12 cellular contexts compared by ENCODE assay signal in genomic region chr10:89279449-89279869, GRCh38. TPM values are rescaled to one million over a fixed set of nuclear protein-coding genes. Genes with fewer than 3 reads are reported as not detected.
A peak's percentile ranks its signal among the peaks of the same experiment; 100 is the strongest.
DNase-seq lines count a peak whose midpoint lies in the region; ATAC-seq and TF ChIP-seq lines count a peak whose summit lies in the region.
"Had no signal": no experiment of that assay in that cellular context is flagged by ENCODE, and none has a peak within 500 bp of the region (broad histone marks: within the 10 kb centered on the region; RNA-seq: fewer than 3 reads in every experiment).

No MANE protein-coding gene starts in this region.

- H2AFZ ChIP-seq in HCT116 (ENCODE audit: low read depth, low read length, poor library complexity, severe bottlenecking), result peak overlapping the region; percentile 97
- H2AFZ ChIP-seq in SK-N-SH (ENCODE audit: low read depth), result no peak overlapping the region

- H3K36me3 ChIP-seq in HCT116 (ENCODE audit: control insufficient read depth in 1 of 2, insufficient read depth in 2 of 2, low read length in 2 of 2) (no peaks in the 10 kb centered on the region), SK-N-SH (replicated peaks in 1 of 2; ENCODE audit: control insufficient read depth in 1 of 2, insufficient read depth in 2 of 2, low read length in 1 of 2) (no peaks in the 10 kb centered on the region), skeletal muscle tissue (ENCODE audit: control insufficient read depth in 3 of 3, insufficient read depth in 3 of 3, low read length in 3 of 3) (no peaks in the 10 kb centered on the region)

- peak overlapping the region; percentile 61 for H3K4me2 ChIP-seq in HCT116 (ENCODE audit: low read length)
- H3K4me2 ChIP-seq in SK-N-SH, result peak overlapping the region; percentile 22; the same call in 1 of the 2 replicates

- peaks cover 6% of the 10 kb centered on the region for H3K27me3 Mint-ChIP-seq in activated CD8-positive, alpha-beta T cell treated with anti-CD3 and anti-CD28 coated beads for 36 hours
- H3K27me3 Mint-ChIP-seq in activated T-cell treated with anti-CD3 and anti-CD28 coated beads, Interleukin-2, amount 50 U/mL, for 24 hours, result no peaks in the 10 kb centered on the region
- H3K27me3 Mint-ChIP-seq: type B pancreatic cell had no signal

- H3K9me3 Mint-ChIP-seq in activated CD8-positive, alpha-beta T cell treated with anti-CD3 and anti-CD28 coated beads for 36 hours, result no peaks in the 10 kb centered on the region
- no peaks in the 10 kb centered on the region for H3K9me3 Mint-ChIP-seq in activated T-cell treated with anti-CD3 and anti-CD28 coated beads, Interleukin-2, amount 50 U/mL, for 24 hours
- H3K9me3 Mint-ChIP-seq: type B pancreatic cell had no signal

- H3K79me2 ChIP-seq in HCT116 (ENCODE audit: insufficient read depth, low read length) (no peaks in the 10 kb centered on the region), SK-N-SH (ENCODE audit: insufficient read depth) (no peaks in the 10 kb centered on the region)

- H3K9me3 ChIP-seq in HCT116 (ENCODE audit: control insufficient read depth in 1 of 2, insufficient read depth in 1 of 2, low read depth in 1 of 2, low read length in 2 of 2), result no peaks in the 10 kb centered on the region
- no peaks in the 10 kb centered on the region for H3K9me3 ChIP-seq in SK-N-SH
- no peaks in the 10 kb centered on the region for H3K9me3 ChIP-seq in skeletal muscle tissue (ENCODE audit: control insufficient read depth in 3 of 3, low read length in 3 of 3)

- H3K9ac ChIP-seq in HCT116 (ENCODE audit: low read length) (no peak overlapping the region), SK-N-SH (peak overlapping the region; percentile 20; the same call in 1 of the 2 replicates), skeletal muscle tissue (ENCODE audit: low read depth in 1 of 3, low read length in 3 of 3) (no peak overlapping the region)

- H3K36me3 Mint-ChIP-seq in activated CD8-positive, alpha-beta T cell treated with anti-CD3 and anti-CD28 coated beads for 36 hours (ENCODE audit: low read depth), result no peaks in the 10 kb centered on the region
- H3K36me3 Mint-ChIP-seq in activated T-cell treated with anti-CD3 and anti-CD28 coated beads, Interleukin-2, amount 50 U/mL, for 24 hours (ENCODE audit: low read depth), result no peaks in the 10 kb centered on the region
- H3K36me3 Mint-ChIP-seq: type B pancreatic cell had no signal

- H3K27ac ChIP-seq in HCT116 (ENCODE audit: low read depth, low read length) (peak overlapping the region; percentile 68), SK-N-SH (ENCODE audit: low read depth in 2 of 2, low read length in 1 of 2) (peak overlapping the region; percentile 95 to 97), skeletal muscle tissue (ENCODE audit: low read depth, low read length) (peak overlapping the region; percentile 50)

- 12% methylated on average over 1 of the region's 1 CpG for WGBS in SK-N-SH (ENCODE audit: low lambda C conversion rate)

- POLR2A ChIA-PET in HCT116 (lab: Charles Lee) (no interaction called here), SK-N-SH (lab: Yijun Ruan, JAX) (no interaction called here)
- POLR2A ChIA-PET in activated CD8-positive, alpha-beta T cell treated with anti-CD3 and anti-CD28 coated beads for 36 hours (lab: Charles Lee), result no interaction called here

- no peak overlapping the region for H3K4me3 Mint-ChIP-seq in activated CD8-positive, alpha-beta T cell treated with anti-CD3 and anti-CD28 coated beads for 36 hours
- H3K4me3 Mint-ChIP-seq in activated T-cell treated with anti-CD3 and anti-CD28 coated beads, Interleukin-2, amount 50 U/mL, for 24 hours, result no peak overlapping the region
- H3K4me3 Mint-ChIP-seq: type B pancreatic cell had no signal

- intact Hi-C loops in HCT116 (cut with micrococcal nuclease), result no loop called here
- intact Hi-C loops in activated CD8-positive, alpha-beta T cell treated with anti-CD3 and anti-CD28 coated beads for 36 hours (cut with micrococcal nuclease), result no loop called here

- RAD21 ChIA-PET in HCT116 (lab: Charles Lee; ENCODE audit: low non-redundant PET in 1 of 2, low total read pairs in 2 of 2, uncharacterized antibody in 2 of 2, unreplicated experiment in 2 of 2), result no interaction called here

- peak; percentile 53 to 86 for TF ChIP-seq EP300 in SK-N-SH (IDR thresholded peaks at IDR 0.05; ENCODE audit: borderline replicate concordance in 1 of 2, low read depth in 1 of 2, low read length in 1 of 2)

- ATAC-seq in HCT116, result peak; percentile 16; the same call in 1 of the 2 replicates
- no peak for ATAC-seq in HG03460 (IDR thresholded peaks at IDR 0.05; ENCODE audit: unreplicated experiment)
- ATAC-seq in activated CD8-positive, alpha-beta T cell treated with anti-CD3 and anti-CD28 coated beads for 36 hours, result no peak

- H3K4me3 ChIP-seq in HCT116 (replicated peaks in 1 of 2; ENCODE audit: low read depth in 1 of 2, low read length in 2 of 2) (0 out of 4 replicates have a peak overlapping the region, but pooled peaks of 1 of the 2 experiments have one; percentile 5), SK-N-SH (ENCODE audit: low read depth in 2 of 2, low read length in 1 of 2) (no peak overlapping the region), fibroblast of pulmonary artery (replicated peaks; ENCODE audit: low read depth, low read length) (no peak overlapping the region), skeletal muscle tissue (ENCODE audit: low read length in 3 of 3) (no peak overlapping the region)

- no peak for TF ChIP-seq CTCF in HCT116 (IDR thresholded peaks at IDR 0.05 in 2 of 3, conservative IDR thresholded peaks at IDR 0.05 in 1 of 3; ENCODE audit: borderline replicate concordance in 1 of 3, insufficient read depth in 1 of 3, low read depth in 2 of 3, low read length in 2 of 3)
- no peak for TF ChIP-seq CTCF in SK-N-SH (IDR thresholded peaks at IDR 0.05)
- no peak for TF ChIP-seq CTCF in fibroblast of pulmonary artery (IDR thresholded peaks at IDR 0.05; ENCODE audit: low read length, missing control alignments)
- no peak for TF ChIP-seq CTCF in activated CD8-positive, alpha-beta T cell treated with anti-CD3 and anti-CD28 coated beads for 36 hours (IDR thresholded peaks at IDR 0.05)

- H3K27me3 ChIP-seq in HCT116 (ENCODE audit: insufficient read depth, low read length) (no peaks in the 10 kb centered on the region), SK-N-SH (ENCODE audit: insufficient read depth) (no peaks in the 10 kb centered on the region), skeletal muscle tissue (ENCODE audit: control insufficient read depth in 3 of 3, insufficient read depth in 3 of 3, low read length in 3 of 3) (no peaks in the 10 kb centered on the region)

- BruUV-seq in HCT116 (replicated peaks; lab: Mats Ljungman, UMichigan), result no TSS peak

- TF ChIP-seq RAD21 in HCT116 (IDR thresholded peaks at IDR 0.05; ENCODE audit: low read depth) (no peak), SK-N-SH (IDR thresholded peaks at IDR 0.05; ENCODE audit: low read length) (no peak)

- CTCF ChIA-PET in HCT116 (lab: Charles Lee), result no interaction called here
- CTCF ChIA-PET in SK-N-SH (lab: Yijun Ruan, JAX), result interaction anchor here (1.3 kb wide), 1 partner anchor 90 kb away, joined by 8 read pairs; no protein-coding TSS in a partner anchor
- CTCF ChIA-PET in activated CD8-positive, alpha-beta T cell treated with anti-CD3 and anti-CD28 coated beads for 36 hours (lab: Charles Lee), result interaction anchor here (2.1 kb wide), 1 partner anchor 90 kb away, joined by 7 read pairs; no protein-coding TSS in a partner anchor

- no peaks in the 10 kb centered on the region for H3K4me1 Mint-ChIP-seq in activated CD8-positive, alpha-beta T cell treated with anti-CD3 and anti-CD28 coated beads for 36 hours (ENCODE audit: low read depth)
- H3K4me1 Mint-ChIP-seq in activated T-cell treated with anti-CD3 and anti-CD28 coated beads, Interleukin-2, amount 50 U/mL, for 24 hours (ENCODE audit: low read depth), result no peaks in the 10 kb centered on the region

- H3K4me1 ChIP-seq in HCT116 (ENCODE audit: control insufficient read depth in 1 of 2, insufficient read depth in 2 of 2, low read length in 2 of 2) (peaks cover 50 to 61% of the 10 kb centered on the region in 2 experiments), SK-N-SH (ENCODE audit: control insufficient read depth in 1 of 2, insufficient read depth in 2 of 2, low read depth in 1 of 2, low read length in 1 of 2) (peaks cover 47 to 54% of the 10 kb centered on the region in 2 experiments), skeletal muscle tissue (ENCODE audit: control insufficient read depth in 3 of 3, insufficient read depth in 3 of 3, low read length in 3 of 3) (peaks cover 16 to 30% (median 28%) of the 10 kb centered on the region in 3 donors)

- H3K9me2 ChIP-seq in HCT116 (ENCODE audit: insufficient read depth), result no peaks in the 10 kb centered on the region
- H3K9me2 ChIP-seq in SK-N-SH, result no peaks in the 10 kb centered on the region

- TF ChIP-seq POLR2A in HCT116 (IDR thresholded peaks at IDR 0.05; ENCODE audit: borderline replicate concordance, extremely low read depth, insufficient read depth, insufficient read length), result no peak

- H3F3A ChIP-seq in SK-N-SH (replicated peaks; ENCODE audit: insufficient read depth), result peaks cover 45% of the 10 kb centered on the region

- no peaks in the 10 kb centered on the region for H4K20me1 ChIP-seq in HCT116 (ENCODE audit: insufficient read depth)
- H4K20me1 ChIP-seq in SK-N-SH (ENCODE audit: insufficient read depth), result no peaks in the 10 kb centered on the region

- no peak overlapping the region for H3K27ac Mint-ChIP-seq in activated CD8-positive, alpha-beta T cell treated with anti-CD3 and anti-CD28 coated beads for 36 hours
- H3K27ac Mint-ChIP-seq in activated T-cell treated with anti-CD3 and anti-CD28 coated beads, Interleukin-2, amount 50 U/mL, for 24 hours, result no peak overlapping the region
- H3K27ac Mint-ChIP-seq: type B pancreatic cell had no signal

- DNase-seq in HCT116 (ENCODE audit: low read depth, low spot score), result no peak
- no peak for DNase-seq in SK-N-SH
- DNase-seq in fibroblast of pulmonary artery (ENCODE audit: low read depth), result peak; percentile 93
- DNase-seq in NCI-H774 (lab: John Stamatoyannopoulos, UW), result no peak
- no peak for DNase-seq in activated CD8-positive, alpha-beta T cell treated with anti-CD3 and anti-CD28 coated beads for 36 hours
- no peak for DNase-seq in activated T-cell treated with anti-CD3 and anti-CD28 coated beads, Interleukin-2, amount 50 U/mL, for 24 hours
- DNase-seq: activated CD4-positive, alpha-beta T cell treated with anti-CD3 and anti-CD28 coated beads, Interleukin-2, amount 50 U/mL, for 48 hours; NCI-H146; stimulated activated CD4-positive, alpha-beta T cell treated with anti-CD3 and anti-CD28 coated beads, Interleukin-2, amount 100 ng/mL, for 48 hours had no signal

RNA-seq across cellular contexts. Expression of gene IFIT2, which starts 22.4 kb away (rescaled TPM):
- total RNA-seq in HCT116 (2021; ENCODE audit: unreplicated experiment), result 1.0 TPM
- 0.61 and 0.66 TPM in 2 replicates for polyA plus RNA-seq in HCT116 (2012)
- polyA plus RNA-seq in SK-N-SH (2012; rRNA removed), result 0.99 and 1.2 TPM in 2 replicates
- polyA plus RNA-seq in SK-N-SH (2012; cell fraction: cytosol; rRNA removed), result 1.7 and 1.8 TPM in 2 replicates
- 0.48 and 1.1 TPM in 2 replicates for polyA plus RNA-seq in SK-N-SH (2012; cell fraction: nucleus; rRNA removed)
- total RNA-seq in skeletal muscle tissue, result 6.8 TPM
- 10 to 100 TPM; 39.2 to 41.6 TPM for total RNA-seq in activated CD8-positive, alpha-beta T cell treated with anti-CD3 and anti-CD28 coated beads for 36 hours

RNA-seq across cellular contexts. Expression of gene LIPA, which starts 27.9 kb away (rescaled TPM):
- total RNA-seq in HCT116 (2021; ENCODE audit: unreplicated experiment), result 27.1 TPM
- polyA plus RNA-seq in HCT116 (2012), result 14.7 and 19.1 TPM in 2 replicates
- polyA plus RNA-seq in SK-N-SH (2012; rRNA removed), result 43.2 and 63.2 TPM in 2 replicates
- 60.7 and 61.2 TPM in 2 replicates for polyA plus RNA-seq in SK-N-SH (2012; cell fraction: cytosol; rRNA removed)
- 15.3 and 45.5 TPM in 2 replicates for polyA plus RNA-seq in SK-N-SH (2012; cell fraction: nucleus; rRNA removed)
- total RNA-seq in skeletal muscle tissue, result 50.1 TPM
- 10 to 100 TPM; 20.4 to 20.7 TPM for total RNA-seq in activated CD8-positive, alpha-beta T cell treated with anti-CD3 and anti-CD28 coated beads for 36 hours

RNA-seq across cellular contexts. Expression of gene IFIT3, which starts 48.3 kb away (rescaled TPM):
- 1.1 TPM for total RNA-seq in HCT116 (2021; ENCODE audit: unreplicated experiment)
- polyA plus RNA-seq in HCT116 (2012), result 0.77 and 1.1 TPM in 2 replicates
- 3.2 and 4.0 TPM in 2 replicates for polyA plus RNA-seq in SK-N-SH (2012; rRNA removed)
- polyA plus RNA-seq in SK-N-SH (2012; cell fraction: cytosol; rRNA removed), result 5.0 and 5.2 TPM in 2 replicates
- 0.95 and 1.5 TPM in 2 replicates for polyA plus RNA-seq in SK-N-SH (2012; cell fraction: nucleus; rRNA removed)
- 12.0 TPM for total RNA-seq in skeletal muscle tissue
- total RNA-seq in activated CD8-positive, alpha-beta T cell treated with anti-CD3 and anti-CD28 coated beads for 36 hours, result 10 to 100 TPM; 20.4 to 21.8 TPM

Comparison
In these comparisons a context has a peak if more than half of its experiments do, and no peak if none do; other contexts are left out.
1. Of the 11 proteins assayed by ChIP-seq in both SK-N-SH and HCT116: peak only in SK-N-SH: ZBTB33; only in HCT116: none; in both: JUND and POLR2AphosphoS5; in neither: 8.